9 cellular contexts compared by ENCODE assay signal in the genomic region with DNA sequence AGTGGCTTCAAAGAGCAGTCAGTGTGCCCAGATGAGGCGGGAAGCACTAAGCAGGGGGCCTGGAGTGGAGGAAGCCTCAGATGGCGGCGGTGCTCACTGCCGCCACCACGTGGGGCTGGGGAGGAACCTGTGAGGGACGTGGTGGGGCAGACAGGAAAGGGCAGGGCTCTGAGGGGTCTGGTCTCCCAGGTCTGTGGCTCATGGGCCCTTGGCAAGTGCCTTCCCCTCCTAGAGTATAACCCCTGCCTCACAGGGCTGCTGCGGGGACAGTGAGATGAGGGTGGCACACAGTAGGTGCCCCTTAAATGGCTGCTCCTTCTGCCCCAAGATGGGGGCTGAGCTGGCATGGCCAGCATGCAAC. TPM values are rescaled to one million over a fixed set of nuclear protein-coding genes. Genes with fewer than 3 reads are reported as not detected.
A peak's percentile ranks its signal among the peaks of the same experiment; 100 is the strongest.
DNase-seq lines count a peak whose midpoint lies in the region; ATAC-seq and TF ChIP-seq lines count a peak whose summit lies in the region.
"Had no signal": no experiment of that assay in that cellular context is flagged by ENCODE, and none has a peak within 500 bp of the region (broad histone marks: within the 10 kb centered on the region; RNA-seq: fewer than 3 reads in every experiment).

No MANE protein-coding gene starts in this region.

- no peak overlapping the region for H3K27ac ChIP-seq in upper lobe of left lung
- H3K27ac ChIP-seq: BLaER1 had no signal

- H3K27me3 Mint-ChIP-seq in progenitor cell of endocrine pancreas, result peaks cover 45% of the 10 kb centered on the region

- no peak for ATAC-seq in HG03565 (IDR thresholded peaks at IDR 0.05; ENCODE audit: unreplicated experiment)
- ATAC-seq in upper lobe of left lung (ENCODE audit: low FRiP score in 2 of 2), result no peak
- no peak for ATAC-seq in HG03432 (IDR thresholded peaks at IDR 0.05; ENCODE audit: unreplicated experiment)

- no peak for TF ChIP-seq EP300 in upper lobe of left lung (IDR thresholded peaks at IDR 0.05)

- DNase-seq in NCI-H1417 (lab: John Stamatoyannopoulos, UW) (peak in 2 of 3 experiments; percentile 33 to 35), NCI-H1417 treated with DMSO at 0.1 percent for 48 hours (lab: John Stamatoyannopoulos, UW) (no peak), NCI-H1092 (lab: John Stamatoyannopoulos, UW) (peak; percentile 49), astrocyte of the spinal cord (ENCODE audit: low read depth, low spot score) (peak; percentile 6), progenitor cell of endocrine pancreas (ENCODE audit: low spot score, unreplicated experiment) (no peak), upper lobe of left lung (no peak)

- no peaks in the 10 kb centered on the region for H3K36me3 Mint-ChIP-seq in progenitor cell of endocrine pancreas (ENCODE audit: insufficient read depth)

- H3K4me3 Mint-ChIP-seq in progenitor cell of endocrine pancreas (ENCODE audit: low read depth), result no peak overlapping the region

- in situ Hi-C loops in astrocyte of the spinal cord (cut with HindIII; ENCODE audit: low sequenced_read_pairs), result no loop called here

- peaks cover 6 to 17% (median 8%) of the 10 kb centered on the region in 4 donors for H3K4me1 ChIP-seq in upper lobe of left lung

- no peaks in the 10 kb centered on the region for H3K9me3 ChIP-seq in upper lobe of left lung
- H3K9me3 ChIP-seq: BLaER1 had no signal

- H3K27ac Mint-ChIP-seq in progenitor cell of endocrine pancreas, result no peak overlapping the region

- WGBS in upper lobe of left lung, 2 donors, result 31% methylated on average over 7 of the region's 7 CpGs; no CpG with 5 or more reads in 1 of the 2 donors

- TF ChIP-seq CTCF in astrocyte of the spinal cord (IDR thresholded peaks at IDR 0.05; ENCODE audit: low read depth, low read length) (peak; percentile 57), progenitor cell of endocrine pancreas (IDR thresholded peaks at IDR 0.05; ENCODE audit: unreplicated experiment) (peak; percentile 53), upper lobe of left lung (IDR thresholded peaks at IDR 0.05) (no peak)

- H3K27me3 ChIP-seq in upper lobe of left lung, result peaks cover 0 to 17% (median 8%) of the 10 kb centered on the region in 4 donors

- peaks cover 1% of the 10 kb centered on the region for H3K4me1 Mint-ChIP-seq in progenitor cell of endocrine pancreas (ENCODE audit: low read depth)

- TF ChIP-seq POLR2A in upper lobe of left lung (IDR thresholded peaks at IDR 0.05), result no peak

- H3K9me3 Mint-ChIP-seq in progenitor cell of endocrine pancreas (ENCODE audit: low read depth), result no peaks in the 10 kb centered on the region

- H3K36me3 ChIP-seq in upper lobe of left lung, result no peaks in the 10 kb centered on the region
- H3K36me3 ChIP-seq: BLaER1 had no signal

- no peak overlapping the region for H3K4me3 ChIP-seq in astrocyte of the spinal cord (ENCODE audit: low read depth, low read length)
- no peak overlapping the region for H3K4me3 ChIP-seq in upper lobe of left lung
- H3K4me3 ChIP-seq: BLaER1 had no signal

RNA-seq across cellular contexts. Expression of a gene that starts 26.6 kb away (rescaled TPM):
- total RNA-seq in progenitor cell of endocrine pancreas, result 0.36 and 0.49 TPM in 2 replicates
- total RNA-seq in upper lobe of left lung, result under 1 TPM in 2 of 6 donors, not detected in 4; 0.30 to 0.49 TPM

RNA-seq across cellular contexts. Expression of a gene that starts 30.4 kb away (rescaled TPM):
- not detected in 2 replicates for total RNA-seq in progenitor cell of endocrine pancreas
- not detected for total RNA-seq in upper lobe of left lung

Comparison
In these comparisons a context has a peak if more than half of its experiments do, and no peak if none do; other contexts are left out.
1. DNase-seq: peak in NCI-H1417 (2 of 3), NCI-H1092 (single experiment) and astrocyte of the spinal cord (single experiment); none in NCI-H1417 treated with DMSO at 0.1 percent for 48 hours (single experiment), progenitor cell of endocrine pancreas (single experiment) and upper lobe of left lung (0 of 2).
2. CTCF ChIP-seq: peak in astrocyte of the spinal cord (single experiment) and progenitor cell of endocrine pancreas (single experiment); none in upper lobe of left lung (0 of 6).